In genomic region chr4:119041951-119042560, GRCh38 we compare ENCODE assay signal across 8 cellular contexts.
DNase-seq lines count a peak whose midpoint lies in the region; ATAC-seq and TF ChIP-seq lines count a peak whose summit lies in the region.

No MANE protein-coding gene starts in this region.

- H3K4me2 ChIP-seq in neural cell (ENCODE audit: low read length): no peak overlapping the region

- H3K79me2 ChIP-seq in neural cell (replicated peaks; ENCODE audit: insufficient read depth, low read length): no peaks in the 10 kb centered on the region

- H3K4me3 Mint-ChIP-seq in activated CD8-positive, alpha-beta T cell treated with anti-CD3 and anti-CD28 coated beads, Interleukin-2, amount 10 ng/mL, durations not matched to agents 7 days and 5 days: no peak overlapping the region
- H3K4me3 Mint-ChIP-seq in type B pancreatic cell: peak overlapping the region; percentile 9

- peak; percentile 32 for DNase-seq in DMS114 treated with DMSO at 0.1 percent for 48 hours (lab: John Stamatoyannopoulos, UW; ENCODE audit: unreplicated experiment)
- DNase-seq in NCI-H82 (lab: John Stamatoyannopoulos, UW): peak; percentile 82
- DNase-seq in activated CD8-positive, alpha-beta T cell treated with anti-CD3 and anti-CD28 coated beads, Interleukin-2, amount 10 ng/mL, durations not matched to agents 7 days and 5 days: peak; percentile 78
- peak; percentile 66 for DNase-seq in fibroblast of gingiva (ENCODE audit: low read depth)
- DNase-seq in type B pancreatic cell (ENCODE audit: extremely low spot score, unreplicated experiment): no peak

- ATAC-seq in GM19468 (IDR thresholded peaks at IDR 0.05; ENCODE audit: extremely low read depth, unreplicated experiment): peak; percentile 62
- ATAC-seq in HG03521 (IDR thresholded peaks at IDR 0.05; ENCODE audit: unreplicated experiment): peak; percentile 91
- ATAC-seq in activated CD8-positive, alpha-beta T cell treated with anti-CD3 and anti-CD28 coated beads, Interleukin-2, amount 10 ng/mL, durations not matched to agents 7 days and 5 days: peak; percentile 92

- no peak overlapping the region for H3K27ac ChIP-seq in neural cell (ENCODE audit: low read length)

- no peaks in the 10 kb centered on the region for H4K20me1 ChIP-seq in neural cell (ENCODE audit: insufficient read depth)

- peak; percentile 75 for TF ChIP-seq RAD21 in neural cell (conservative IDR thresholded peaks at IDR 0.05)

- H3K9me3 Mint-ChIP-seq in activated CD8-positive, alpha-beta T cell treated with anti-CD3 and anti-CD28 coated beads, Interleukin-2, amount 10 ng/mL, durations not matched to agents 7 days and 5 days (ENCODE audit: insufficient read depth): no peaks in the 10 kb centered on the region
- no peaks in the 10 kb centered on the region for H3K9me3 Mint-ChIP-seq in type B pancreatic cell

- no peak overlapping the region for H3K4me3 ChIP-seq in neural cell (ENCODE audit: low read length)

- H3K9me2 ChIP-seq in neural cell (ENCODE audit: insufficient read depth, low read length): no peaks in the 10 kb centered on the region

- no peak overlapping the region for H2AFZ ChIP-seq in neural cell (ENCODE audit: low read depth, low read length)

- CTCF ChIA-PET in activated CD8-positive, alpha-beta T cell treated with anti-CD3 and anti-CD28 coated beads, Interleukin-2, amount 10 ng/mL, durations not matched to agents 7 days and 5 days (lab: Charles Lee): interaction anchor here (0.6 to 4.4 kb wide), 29 partner anchors 8 to 586 kb away, joined by 3 to 53 read pairs (median 4); partner anchors contain the start of genes PDE5A and USP53

- H3K36me3 ChIP-seq in neural cell (ENCODE audit: insufficient read depth, low read length): no peaks in the 10 kb centered on the region

- POLR2A ChIA-PET in activated CD8-positive, alpha-beta T cell treated with anti-CD3 and anti-CD28 coated beads, Interleukin-2, amount 10 ng/mL, durations not matched to agents 7 days and 5 days (lab: Charles Lee): no interaction called here

- no peak overlapping the region for H3K9ac ChIP-seq in neural cell (ENCODE audit: low read length)

- no peaks in the 10 kb centered on the region for H3K9me3 ChIP-seq in neural cell (ENCODE audit: low read length)

- no peak overlapping the region for H3K27ac Mint-ChIP-seq in activated CD8-positive, alpha-beta T cell treated with anti-CD3 and anti-CD28 coated beads, Interleukin-2, amount 10 ng/mL, durations not matched to agents 7 days and 5 days
- peak overlapping the region; percentile 71 for H3K27ac Mint-ChIP-seq in type B pancreatic cell

- no peak for TF ChIP-seq EP300 in neural cell (conservative IDR thresholded peaks at IDR 0.05; ENCODE audit: poor library complexity, severe bottlenecking)

- no peaks in the 10 kb centered on the region for H3F3A ChIP-seq in neural cell (ENCODE audit: insufficient read depth, low read length, poor library complexity, severe bottlenecking)

- H3K27me3 ChIP-seq in neural cell (ENCODE audit: insufficient read depth, low read depth, low read length): no peaks in the 10 kb centered on the region

- H3K36me3 Mint-ChIP-seq in activated CD8-positive, alpha-beta T cell treated with anti-CD3 and anti-CD28 coated beads, Interleukin-2, amount 10 ng/mL, durations not matched to agents 7 days and 5 days (ENCODE audit: low read depth): no peaks in the 10 kb centered on the region
- no peaks in the 10 kb centered on the region for H3K36me3 Mint-ChIP-seq in type B pancreatic cell

- H3K27me3 Mint-ChIP-seq in activated CD8-positive, alpha-beta T cell treated with anti-CD3 and anti-CD28 coated beads, Interleukin-2, amount 10 ng/mL, durations not matched to agents 7 days and 5 days (ENCODE audit: low read depth): no peaks in the 10 kb centered on the region
- H3K27me3 Mint-ChIP-seq in type B pancreatic cell: no peaks in the 10 kb centered on the region

- TF ChIP-seq CTCF in neural cell (IDR thresholded peaks at IDR 0.05; ENCODE audit: poor library complexity, severe bottlenecking) (peak; percentile 81), type B pancreatic cell (conservative IDR thresholded peaks at IDR 0.05) (peak; percentile 81)

- H3K4me1 Mint-ChIP-seq in activated CD8-positive, alpha-beta T cell treated with anti-CD3 and anti-CD28 coated beads, Interleukin-2, amount 10 ng/mL, durations not matched to agents 7 days and 5 days (ENCODE audit: low read depth): peaks cover 4% of the 10 kb centered on the region
- peaks cover 31% of the 10 kb centered on the region for H3K4me1 Mint-ChIP-seq in type B pancreatic cell (ENCODE audit: unreplicated experiment)

TF ChIP-seq in neural cell, 6 proteins besides CTCF, POLR2A, EP300 and RAD21:
- TF ChIP-seq MXI1 (conservative IDR thresholded peaks at IDR 0.05; ENCODE audit: poor library complexity, severe bottlenecking) (no peak), SMC3 (conservative IDR thresholded peaks at IDR 0.05; ENCODE audit: poor library complexity) (peak; percentile 81), POLR2AphosphoS5 (IDR thresholded peaks at IDR 0.05) (no peak), EZH2 (IDR thresholded peaks at IDR 0.05; ENCODE audit: borderline replicate concordance, insufficient read depth, low read length, poor library complexity, severe bottlenecking) (no peak)
